22 cellular contexts compared by ENCODE assay signal in the genomic region with DNA sequence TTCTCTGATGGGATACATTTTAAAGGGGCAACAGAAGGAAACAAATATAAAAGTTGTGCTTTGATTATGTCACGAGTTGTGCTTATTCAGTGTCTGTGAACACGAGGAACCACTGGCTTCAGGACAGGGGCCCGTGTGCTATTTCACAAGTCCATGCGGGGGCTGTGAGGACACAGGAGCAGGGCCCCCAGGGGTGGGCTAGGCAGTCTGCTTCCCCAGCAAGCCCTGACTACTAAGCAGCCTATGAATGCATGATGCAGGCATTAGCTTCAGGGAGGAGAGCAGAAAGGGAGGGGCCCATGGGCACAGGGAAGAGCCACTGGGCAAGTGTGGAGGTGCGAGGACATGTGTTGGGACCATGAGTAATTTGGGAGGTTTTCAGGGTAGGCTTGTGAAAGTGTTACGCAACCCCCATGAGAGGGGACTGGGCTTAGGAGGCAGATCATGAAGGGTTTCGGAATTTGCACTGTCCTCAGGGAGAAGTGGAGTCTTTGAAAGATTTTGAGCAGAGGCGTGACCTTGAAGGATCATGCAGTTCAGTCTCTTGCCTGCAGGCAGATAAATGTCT.
"Had no signal": no experiment of that assay in that cellular context is flagged by ENCODE, and none has a peak within 500 bp of the region (broad histone marks: within the 10 kb centered on the region; RNA-seq: fewer than 3 reads in every experiment).

No MANE protein-coding gene starts in this region.

- H3K9me3 Mint-ChIP-seq: activated naive CD4-positive, alpha-beta T cell treated with anti-CD3 and anti-CD28 coated beads, Interleukin-2, amount 50 U/mL, for 24 hours; mesothelial cell of epicardium had no signal

- H3K36me3 ChIP-seq: lower lobe of right lung, stomach, suprapubic skin, tibial nerve had no signal

- H3K27ac Mint-ChIP-seq: activated B cell treated with CpG ODN at 0.5 μM for 24 hours; activated CD4-positive, alpha-beta T cell treated with anti-CD3 and anti-CD28 coated beads, Interleukin-2, amount 10 ng/mL, durations not matched to agents 7 days and 5 days; activated CD8-positive, alpha-beta T cell treated with anti-CD3 and anti-CD28 coated beads, Interleukin-2, amount 10 ng/mL, durations not matched to agents 7 days and 5 days; activated naive CD4-positive, alpha-beta T cell treated with anti-CD3 and anti-CD28 coated beads, Interleukin-2, amount 50 U/mL, for 24 hours; activated T-helper 1 cell treated with anti-CD3 and anti-CD28 coated beads, Interleukin-12 subunit alpha, Interleukin-12 subunit beta, Interleukin-2, Interleukin-4 antibody, amounts not matched to agents 30 ng/mL and 10 ng/mL and 1 ng/mL, durations not matched to agents 14 hours and 24 hours and 36 hours; mesothelial cell of epicardium; stimulated activated memory B cell treated with anti-CD40 and anti-IgM and Interleukin-4, amounts not matched to agents 10 μg/mL and 1 μg/mL and 100 μg/mL, for 72 hours; T-helper 1 cell treated with Interleukin-12 subunit alpha and Interleukin-12 subunit beta and Interleukin-4 antibody, amounts not matched to agents 30 μg/mL and 1 μg/mL, for 36 hours had no signal

- H3K27me3 ChIP-seq: body of pancreas, stomach, suprapubic skin, tibial nerve had no signal

- H3K4me1 Mint-ChIP-seq: activated B cell treated with CpG ODN at 0.5 μM for 24 hours; activated CD4-positive, alpha-beta T cell treated with anti-CD3 and anti-CD28 coated beads, Interleukin-2, amount 10 ng/mL, durations not matched to agents 7 days and 5 days; activated naive CD4-positive, alpha-beta T cell treated with anti-CD3 and anti-CD28 coated beads, Interleukin-2, amount 50 U/mL, for 24 hours; mesothelial cell of epicardium; naive thymus-derived CD8-positive, alpha-beta T cell; stimulated activated memory B cell treated with anti-CD40 and anti-IgM and Interleukin-4, amounts not matched to agents 10 μg/mL and 1 μg/mL and 100 μg/mL, for 72 hours had no signal

- H3K4me3 ChIP-seq: body of pancreas, lower lobe of right lung, stomach, suprapubic skin, tibial nerve had no signal

- H3K27ac ChIP-seq: body of pancreas, lower lobe of right lung, stomach, suprapubic skin, tibial nerve had no signal

- H3K4me1 ChIP-seq: body of pancreas, lower lobe of right lung, stomach, suprapubic skin, tibial nerve had no signal

- H3K27me3 Mint-ChIP-seq: activated B cell treated with CpG ODN at 0.5 μM for 24 hours; activated CD4-positive, alpha-beta T cell treated with anti-CD3 and anti-CD28 coated beads, Interleukin-2, amount 10 ng/mL, durations not matched to agents 7 days and 5 days; stimulated activated memory B cell treated with anti-CD40 and anti-IgM and Interleukin-4, amounts not matched to agents 10 μg/mL and 1 μg/mL and 100 μg/mL, for 72 hours had no signal

- ATAC-seq: activated CD8-positive, alpha-beta T cell treated with anti-CD3 and anti-CD28 coated beads, Interleukin-2, amount 10 ng/mL, durations not matched to agents 7 days and 5 days; body of pancreas; lower lobe of right lung; naive thymus-derived CD8-positive, alpha-beta T cell; sciatic nerve; stimulated activated memory B cell treated with anti-CD40 and anti-IgM and Interleukin-4, amounts not matched to agents 10 μg/mL and 1 μg/mL and 100 μg/mL, for 72 hours had no signal

- H3K36me3 Mint-ChIP-seq: activated naive CD4-positive, alpha-beta T cell treated with anti-CD3 and anti-CD28 coated beads, Interleukin-2, amount 50 U/mL, for 24 hours; mesothelial cell of epicardium; naive thymus-derived CD8-positive, alpha-beta T cell; stimulated activated memory B cell treated with anti-CD40 and anti-IgM and Interleukin-4, amounts not matched to agents 10 μg/mL and 1 μg/mL and 100 μg/mL, for 72 hours had no signal

- H3K4me3 Mint-ChIP-seq: activated B cell treated with CpG ODN at 0.5 μM for 24 hours; activated CD4-positive, alpha-beta T cell treated with anti-CD3 and anti-CD28 coated beads, Interleukin-2, amount 10 ng/mL, durations not matched to agents 7 days and 5 days; activated CD8-positive, alpha-beta T cell treated with anti-CD3 and anti-CD28 coated beads, Interleukin-2, amount 10 ng/mL, durations not matched to agents 7 days and 5 days; activated naive CD4-positive, alpha-beta T cell treated with anti-CD3 and anti-CD28 coated beads, Interleukin-2, amount 50 U/mL, for 24 hours; activated T-helper 1 cell treated with anti-CD3 and anti-CD28 coated beads, Interleukin-12 subunit alpha, Interleukin-12 subunit beta, Interleukin-2, Interleukin-4 antibody, amounts not matched to agents 30 ng/mL and 10 ng/mL and 1 ng/mL, durations not matched to agents 14 hours and 24 hours and 36 hours; mesothelial cell of epicardium; naive thymus-derived CD8-positive, alpha-beta T cell; stimulated activated memory B cell treated with anti-CD40 and anti-IgM and Interleukin-4, amounts not matched to agents 10 μg/mL and 1 μg/mL and 100 μg/mL, for 72 hours; T-helper 1 cell treated with Interleukin-12 subunit alpha and Interleukin-12 subunit beta and Interleukin-4 antibody, amounts not matched to agents 30 μg/mL and 1 μg/mL, for 36 hours had no signal

- DNase-seq: activated B cell treated with CpG ODN at 0.5 μM for 24 hours; activated CD4-positive, alpha-beta T cell treated with anti-CD3 and anti-CD28 coated beads, Interleukin-2, amount 10 ng/mL, durations not matched to agents 7 days and 5 days; activated CD8-positive, alpha-beta T cell treated with anti-CD3 and anti-CD28 coated beads, Interleukin-2, amount 10 ng/mL, durations not matched to agents 7 days and 5 days; activated gamma-delta T cell; anterior cingulate cortex; foreskin melanocyte; kidney; lower lobe of right lung; naive thymus-derived CD8-positive, alpha-beta T cell; small intestine; stimulated activated CD4-positive, alpha-beta T cell treated with anti-CD3 and anti-CD28 coated beads, Interleukin-15, amount 100 ng/mL, for 24 hours; stomach; T1000 had no signal

- H3K9me3 ChIP-seq: body of pancreas, lower lobe of right lung, stomach, suprapubic skin, tibial nerve had no signal
